In genomic region chr4:157887316-157887715, GRCh38 we compare ENCODE assay signal across 24 cellular contexts.
"Had no signal": no experiment of that assay in that cellular context is flagged by ENCODE, and none has a peak within 500 bp of the region (broad histone marks: within the 10 kb centered on the region; RNA-seq: fewer than 3 reads in every experiment).

No MANE protein-coding gene starts in this region.

- H3K4me2 ChIP-seq: smooth muscle cell had no signal

- H3K36me3 Mint-ChIP-seq: mesothelial cell of epicardium; naive B cell; natural killer cell; stimulated activated naive B cell treated with anti-CD40 and anti-IgM and Interleukin-4, amounts not matched to agents 10 μg/mL and 1 μg/mL and 100 μg/mL, for 72 hours had no signal

- H3K27ac ChIP-seq: left ventricle myocardium inferior, ovary, right atrium auricular region, right lobe of liver, stomach, thoracic aorta, tibial artery, upper lobe of right lung had no signal

- DNase-seq: hypothalamus; islet precursor cell; left ventricle myocardium inferior; mesendoderm; naive B cell; natural killer cell; nephron progenitor cell; ovary; right lobe of liver; stimulated activated CD4-positive, alpha-beta T cell treated with anti-CD3 and anti-CD28 coated beads, Interleukin-1b, Interleukin-23, amount 100 ng/mL, for 48 hours; stimulated activated CD4-positive, alpha-beta T cell treated with anti-CD3 and anti-CD28 coated beads, Interleukin-2, amount 100 ng/mL, for 48 hours; stimulated activated CD4-positive, alpha-beta T cell treated with anti-CD3 and anti-CD28 coated beads, Interleukin-4, amount 100 ng/mL, for 4 hours; stimulated activated naive B cell treated with anti-CD40 and anti-IgM and Interleukin-4, amounts not matched to agents 10 μg/mL and 1 μg/mL and 100 μg/mL, for 72 hours; stimulated activated naive CD8-positive, alpha-beta T cell treated with anti-CD3 and anti-CD28 coated beads, Interleukin-15, Interleukin-2, amounts not matched to agents 100 U/mL and 50 U/mL, for 24 hours; stomach; tibial artery; trophoblast cell; upper lobe of right lung had no signal

- H3K9me3 Mint-ChIP-seq: mesothelial cell of epicardium; nephron progenitor cell; stimulated activated naive B cell treated with anti-CD40 and anti-IgM and Interleukin-4, amounts not matched to agents 10 μg/mL and 1 μg/mL and 100 μg/mL, for 72 hours had no signal

- H3K27ac Mint-ChIP-seq: mesothelial cell of epicardium; naive B cell; natural killer cell; nephron progenitor cell; progenitor cell of endocrine pancreas; stimulated activated naive B cell treated with anti-CD40 and anti-IgM and Interleukin-4, amounts not matched to agents 10 μg/mL and 1 μg/mL and 100 μg/mL, for 72 hours had no signal

- H3K4me1 Mint-ChIP-seq: mesothelial cell of epicardium; naive B cell; natural killer cell; nephron progenitor cell; stimulated activated naive B cell treated with anti-CD40 and anti-IgM and Interleukin-4, amounts not matched to agents 10 μg/mL and 1 μg/mL and 100 μg/mL, for 72 hours had no signal

- H3K4me1 ChIP-seq: left ventricle myocardium inferior, right atrium auricular region, right lobe of liver, stomach, tibial artery, upper lobe of right lung had no signal

- H3K9me3 ChIP-seq: left ventricle myocardium inferior, ovary, right atrium auricular region, right lobe of liver, stomach, thoracic aorta, tibial artery, upper lobe of right lung had no signal

- H3K4me3 Mint-ChIP-seq: mesothelial cell of epicardium; naive B cell; natural killer cell; nephron progenitor cell; stimulated activated naive B cell treated with anti-CD40 and anti-IgM and Interleukin-4, amounts not matched to agents 10 μg/mL and 1 μg/mL and 100 μg/mL, for 72 hours had no signal

- ATAC-seq: natural killer cell; stimulated activated naive B cell treated with anti-CD40 and anti-IgM and Interleukin-4, amounts not matched to agents 10 μg/mL and 1 μg/mL and 100 μg/mL, for 72 hours; stimulated activated naive CD8-positive, alpha-beta T cell treated with anti-CD3 and anti-CD28 coated beads, Interleukin-15, Interleukin-2, amounts not matched to agents 100 U/mL and 50 U/mL, for 24 hours had no signal

- H3K27me3 Mint-ChIP-seq: naive B cell; progenitor cell of endocrine pancreas; stimulated activated naive B cell treated with anti-CD40 and anti-IgM and Interleukin-4, amounts not matched to agents 10 μg/mL and 1 μg/mL and 100 μg/mL, for 72 hours had no signal

- H3K36me3 ChIP-seq: left ventricle myocardium inferior, ovary, right atrium auricular region, right lobe of liver, stomach, thoracic aorta, tibial artery, upper lobe of right lung had no signal

- H3K4me3 ChIP-seq: left ventricle myocardium inferior, lung, ovary, right atrium auricular region, right lobe of liver, smooth muscle cell, stomach, thoracic aorta, tibial artery, upper lobe of right lung had no signal

- H3K27me3 ChIP-seq: ovary, right atrium auricular region, right lobe of liver, stomach, tibial artery, upper lobe of right lung had no signal
